Comparison of ENCODE assay signal across 2 cellular contexts in genomic region chr6:166157930-166158617, GRCh38.
TF ChIP-seq lines count a peak whose summit lies in the region.

No MANE protein-coding gene starts in this region.

TF ChIP-seq in GM12891, 5 proteins besides CTCF, POLR2A, EP300 and RAD21 (continued from another document):
- no peak for TF ChIP-seq PAX5 (IDR thresholded peaks at IDR 0.05; ENCODE audit: insufficient read depth, low read length, severe bottlenecking)
- TF ChIP-seq SPI1 (IDR thresholded peaks at IDR 0.05; ENCODE audit: low read depth, low read length), result no peak
- no peak for TF ChIP-seq TAF1 (IDR thresholded peaks at IDR 0.05; ENCODE audit: low read depth, low read length)
TF ChIP-seq in GM12891: peak in this region for 0.

TF ChIP-seq in H1, 55 proteins besides CTCF, POLR2A, EP300 and RAD21 (continued from another document):
- TF ChIP-seq RNF2 (IDR thresholded peaks at IDR 0.05; ENCODE audit: borderline replicate concordance, low read depth, low read length, missing control alignments, poor library complexity, severe bottlenecking) (no peak), GTF2F1 (IDR thresholded peaks at IDR 0.05; ENCODE audit: borderline replicate concordance, low read depth, low read length) (no peak), ZNF274 (IDR thresholded peaks at IDR 0.05; ENCODE audit: borderline replicate concordance, extremely low read depth, low read length) (no peak)
TF ChIP-seq in H1: peak in this region for 0.
